Comparison of ENCODE assay signal across 1 cellular context in the genomic region with DNA sequence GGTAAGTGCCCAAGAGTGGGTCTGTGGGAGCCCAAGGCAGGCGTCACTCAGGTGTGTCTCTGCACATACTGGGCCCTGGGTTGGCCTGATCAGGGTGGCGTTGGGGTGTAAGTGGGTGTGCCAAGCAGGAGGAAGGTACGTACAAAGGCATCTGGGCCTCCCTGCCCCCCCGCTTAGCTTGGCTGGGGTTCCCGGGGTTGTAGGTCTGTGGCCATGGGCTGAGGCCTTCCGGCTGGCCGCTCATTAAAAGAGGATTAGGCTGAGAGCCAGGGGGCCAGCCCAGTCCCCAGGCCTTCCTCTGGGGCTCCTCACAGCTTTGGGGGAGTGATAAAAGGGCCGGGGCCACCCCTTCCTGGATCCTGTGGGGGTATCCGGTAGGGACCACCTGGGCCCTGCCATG.
TF ChIP-seq lines count a peak whose summit lies in the region.

No MANE protein-coding gene starts in this region.

TF ChIP-seq in endothelial cell of umbilical vein, 7 proteins besides CTCF, POLR2A, EP300 and RAD21:
- TF ChIP-seq GATA2 (IDR thresholded peaks at IDR 0.05; ENCODE audit: insufficient read depth, insufficient read length, low read depth, low read length): no peak
- TF ChIP-seq JUN (IDR thresholded peaks at IDR 0.05; ENCODE audit: borderline replicate concordance, insufficient read depth, insufficient read length, low read depth): no peak
- no peak for TF ChIP-seq FOS (IDR thresholded peaks at IDR 0.05; ENCODE audit: borderline replicate concordance, insufficient read depth, low read length)
- TF ChIP-seq MYC (IDR thresholded peaks at IDR 0.05; ENCODE audit: low read depth, low read length): no peak
- TF ChIP-seq POLR2AphosphoS5 (IDR thresholded peaks at IDR 0.05; ENCODE audit: insufficient read depth, low read depth, low read length): no peak
- TF ChIP-seq, protein P1, sequence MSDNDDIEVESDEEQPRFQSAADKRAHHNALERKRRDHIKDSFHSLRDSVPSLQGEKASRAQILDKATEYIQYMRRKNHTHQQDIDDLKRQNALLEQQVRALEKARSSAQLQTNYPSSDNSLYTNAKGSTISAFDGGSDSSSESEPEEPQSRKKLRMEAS (IDR thresholded peaks at IDR 0.05; ENCODE audit: insufficient read depth, insufficient read length): no peak
- TF ChIP-seq EZH2 (IDR thresholded peaks at IDR 0.05; ENCODE audit: borderline replicate concordance, low read depth, low read length, severe bottlenecking): no peak
TF ChIP-seq in endothelial cell of umbilical vein: peak in this region for 0.
